ENCODE assay signal across 4 cellular contexts in the genomic region with DNA sequence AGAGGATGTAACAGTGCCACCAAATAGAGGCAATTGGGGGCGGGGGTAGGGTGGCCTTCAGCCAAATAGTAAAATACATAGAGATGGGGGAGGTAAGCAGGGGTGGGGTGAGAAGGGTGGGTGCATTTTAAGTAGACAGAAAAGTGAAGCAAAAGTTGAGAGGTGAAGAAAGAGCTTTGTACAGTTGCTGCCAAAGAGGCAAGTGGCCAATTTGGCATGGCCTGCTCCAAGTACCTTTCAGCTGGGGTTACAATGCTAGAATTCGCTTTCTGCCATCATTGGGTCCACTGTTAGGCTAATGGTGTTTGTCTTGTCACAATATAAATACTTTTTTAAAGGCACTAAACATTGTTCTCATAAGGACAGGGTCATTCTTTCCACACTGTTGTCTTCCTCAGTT. TPM values are rescaled to one million over a fixed set of nuclear protein-coding genes. Genes with fewer than 3 reads are reported as not detected.
"Had no signal": no experiment of that assay in that cellular context is flagged by ENCODE, and none has a peak within 500 bp of the region (broad histone marks: within the 10 kb centered on the region; RNA-seq: fewer than 3 reads in every experiment).

No MANE protein-coding gene starts in this region.

- ATAC-seq: GM12878 had no signal

- DNase-seq: GDM1, GF-D8 had no signal

- H3K4me3 ChIP-seq: GM12878 had no signal

RNA-seq across cellular contexts. Expression of gene SEBOX, which starts 51.2 kb away (rescaled TPM):
- total RNA-seq: G401, GM12878 had no signal
